In genomic region chr4:58776627-58777026, GRCh38 we compare ENCODE assay signal across 1 cellular context.
TF ChIP-seq lines count a peak whose summit lies in the region.

No MANE protein-coding gene starts in this region.

TF ChIP-seq in GM23338, 12 proteins besides CTCF, POLR2A, EP300 and RAD21 (continued from another document):
- TF ChIP-seq REST (IDR thresholded peaks at IDR 0.05; ENCODE audit: unreplicated experiment) (no peak), ETS1 (IDR thresholded peaks at IDR 0.05) (no peak), ZNF114 (CRISPR knock-in tag; IDR thresholded peaks at IDR 0.05) (no peak), ZNF462 (CRISPR knock-in tag; IDR thresholded peaks at IDR 0.05) (no peak), JUNB (IDR thresholded peaks at IDR 0.05; ENCODE audit: unreplicated experiment) (no peak)
